Comparison of ENCODE assay signal across 1 cellular context in the genomic region with DNA sequence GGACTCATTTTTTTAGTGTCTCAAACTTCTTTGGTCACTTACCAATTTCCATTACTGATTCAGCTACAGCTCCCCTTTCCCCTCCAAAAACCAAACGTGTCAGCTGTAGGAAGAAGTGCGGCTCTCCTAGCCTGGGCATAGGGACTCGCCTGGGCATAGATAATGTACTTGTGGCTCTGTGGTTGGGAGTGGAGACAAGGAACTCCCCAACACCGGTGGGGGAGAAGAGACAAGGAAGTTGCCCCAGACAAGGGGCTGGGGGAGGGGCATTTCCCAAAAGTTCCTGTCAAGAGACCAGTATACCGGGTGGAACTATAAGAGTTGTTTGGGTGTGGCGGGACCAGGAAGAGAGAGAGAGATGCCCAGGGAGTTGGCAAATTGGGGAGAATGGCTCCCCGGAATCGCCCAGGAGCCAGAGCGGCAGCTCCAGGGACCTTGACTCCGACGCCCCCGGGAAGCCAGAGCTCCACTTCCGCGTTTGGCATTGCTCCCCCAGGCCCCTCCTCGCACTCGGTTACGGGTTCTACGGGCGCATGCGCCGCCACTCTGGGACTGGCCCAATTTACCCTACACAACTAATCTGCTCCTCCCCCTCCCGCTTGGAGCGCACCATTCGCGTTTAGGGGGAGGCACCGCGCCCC.
TF ChIP-seq lines count a peak whose summit lies in the region.

No MANE protein-coding gene starts in this region.

TF ChIP-seq in HepG2, 621 proteins besides CTCF, POLR2A, EP300 and RAD21 (continued from another document and continues in another):
- TF ChIP-seq KIAA2018 (CRISPR knock-in tag; IDR thresholded peaks at IDR 0.05; ENCODE audit: borderline replicate concordance) (0 out of 2 replicates have a peak, but pooled peaks have one; percentile 32), ZNF607 (CRISPR knock-in tag; IDR thresholded peaks at IDR 0.05; ENCODE audit: borderline replicate concordance) (peak; percentile 10; the same call in 1 of the 2 replicates), CREBL2 (CRISPR knock-in tag; IDR thresholded peaks at IDR 0.05; ENCODE audit: borderline replicate concordance) (no peak; the same call in 1 of the 2 replicates), AHR (CRISPR knock-in tag; IDR thresholded peaks at IDR 0.05) (no peak), GTF3A (CRISPR knock-in tag; conservative IDR thresholded peaks at IDR 0.05) (no peak), RCOR2 (CRISPR knock-in tag; IDR thresholded peaks at IDR 0.05) (no peak), CBX5 (CRISPR knock-in tag; IDR thresholded peaks at IDR 0.05; ENCODE audit: borderline replicate concordance) (no peak; the same call in 1 of the 2 replicates), ZNF280B (CRISPR knock-in tag; IDR thresholded peaks at IDR 0.05; ENCODE audit: borderline replicate concordance) (no peak), CREM (IDR thresholded peaks at IDR 0.05) (no peak), CREM (CRISPR knock-in tag; IDR thresholded peaks at IDR 0.05) (no peak), TCF7 (IDR thresholded peaks at IDR 0.05; ENCODE audit: low read depth) (no peak; the same call in 1 of the 2 replicates), ZNF460 (CRISPR knock-in tag; IDR thresholded peaks at IDR 0.05; ENCODE audit: borderline replicate concordance) (no peak), ZBTB20 (CRISPR knock-in tag; IDR thresholded peaks at IDR 0.05; ENCODE audit: borderline replicate concordance, low read depth) (no peak), ATRX (CRISPR knock-in tag; IDR thresholded peaks at IDR 0.05; ENCODE audit: borderline replicate concordance) (no peak; the same call in 1 of the 2 replicates), MAFG (CRISPR knock-in tag; IDR thresholded peaks at IDR 0.05) (no peak), PRMT3 (CRISPR knock-in tag; IDR thresholded peaks at IDR 0.05; ENCODE audit: borderline replicate concordance, low read depth) (no peak), BRCA1 (CRISPR knock-in tag; IDR thresholded peaks at IDR 0.05) (no peak; the same call in 1 of the 2 replicates), ZNF781 (CRISPR knock-in tag; IDR thresholded peaks at IDR 0.05; ENCODE audit: borderline replicate concordance, not compliant biosample characterization) (peak; percentile 11), FOSL2 (CRISPR knock-in tag; IDR thresholded peaks at IDR 0.05) (peak; percentile 4; the same call in 1 of the 2 replicates), ZNF232 (CRISPR knock-in tag; IDR thresholded peaks at IDR 0.05; ENCODE audit: borderline replicate concordance) (0 out of 2 replicates have a peak, but pooled peaks have one; percentile 85), PAX8 (CRISPR knock-in tag; IDR thresholded peaks at IDR 0.05; ENCODE audit: borderline replicate concordance) (no peak), CERS6 (CRISPR knock-in tag; IDR thresholded peaks at IDR 0.05) (no peak), ZNF546 (CRISPR knock-in tag; conservative IDR thresholded peaks at IDR 0.05) (no peak; the same call in 1 of the 2 replicates), DNMT3B (CRISPR knock-in tag; conservative IDR thresholded peaks at IDR 0.05) (no peak), SCMH1 (CRISPR knock-in tag; IDR thresholded peaks at IDR 0.05; ENCODE audit: borderline replicate concordance) (no peak), SYNCRIP (IDR thresholded peaks at IDR 0.05; ENCODE audit: insufficient read depth, low read depth, low read length) (no peak), FLYWCH1 (CRISPR knock-in tag; IDR thresholded peaks at IDR 0.05) (no peak), SIN3B (IDR thresholded peaks at IDR 0.05; ENCODE audit: low read length) (no peak), NFYB (CRISPR knock-in tag; IDR thresholded peaks at IDR 0.05) (no peak), ZNF335 (CRISPR knock-in tag; IDR thresholded peaks at IDR 0.05) (no peak), KDM2A (CRISPR knock-in tag; IDR thresholded peaks at IDR 0.05; ENCODE audit: borderline replicate concordance, low read depth) (0 out of 2 replicates have a peak, but pooled peaks have one; percentile 19), BHLHE40 (IDR thresholded peaks at IDR 0.05; ENCODE audit: low read length) (no peak), PTBP1 (IDR thresholded peaks at IDR 0.05; ENCODE audit: low read depth, low read length, poor library complexity, severe bottlenecking) (no peak), ZNF879 (CRISPR knock-in tag; IDR thresholded peaks at IDR 0.05) (0 out of 2 replicates have a peak, but pooled peaks have one; percentile 56), NR2F2 (IDR thresholded peaks at IDR 0.05; ENCODE audit: borderline replicate concordance, low read depth) (no peak), MLX (CRISPR knock-in tag; IDR thresholded peaks at IDR 0.05) (no peak), ZNF468 (CRISPR knock-in tag; IDR thresholded peaks at IDR 0.05) (0 out of 2 replicates have a peak, but pooled peaks have one; percentile 10)
- TF ChIP-seq, protein P1, sequence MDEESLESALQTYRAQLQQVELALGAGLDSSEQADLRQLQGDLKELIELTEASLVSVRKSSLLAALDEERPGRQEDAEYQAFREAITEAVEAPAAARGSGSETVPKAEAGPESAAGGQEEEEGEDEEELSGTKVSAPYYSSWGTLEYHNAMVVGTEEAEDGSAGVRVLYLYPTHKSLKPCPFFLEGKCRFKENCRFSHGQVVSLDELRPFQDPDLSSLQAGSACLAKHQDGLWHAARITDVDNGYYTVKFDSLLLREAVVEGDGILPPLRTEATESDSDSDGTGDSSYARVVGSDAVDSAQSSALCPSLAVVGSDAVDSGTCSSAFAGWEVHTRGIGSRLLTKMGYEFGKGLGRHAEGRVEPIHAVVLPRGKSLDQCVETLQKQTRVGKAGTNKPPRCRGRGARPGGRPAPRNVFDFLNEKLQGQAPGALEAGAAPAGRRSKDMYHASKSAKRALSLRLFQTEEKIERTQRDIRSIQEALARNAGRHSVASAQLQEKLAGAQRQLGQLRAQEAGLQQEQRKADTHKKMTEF (CRISPR knock-in tag; IDR thresholded peaks at IDR 0.05): no peak
- TF ChIP-seq, protein P2, sequence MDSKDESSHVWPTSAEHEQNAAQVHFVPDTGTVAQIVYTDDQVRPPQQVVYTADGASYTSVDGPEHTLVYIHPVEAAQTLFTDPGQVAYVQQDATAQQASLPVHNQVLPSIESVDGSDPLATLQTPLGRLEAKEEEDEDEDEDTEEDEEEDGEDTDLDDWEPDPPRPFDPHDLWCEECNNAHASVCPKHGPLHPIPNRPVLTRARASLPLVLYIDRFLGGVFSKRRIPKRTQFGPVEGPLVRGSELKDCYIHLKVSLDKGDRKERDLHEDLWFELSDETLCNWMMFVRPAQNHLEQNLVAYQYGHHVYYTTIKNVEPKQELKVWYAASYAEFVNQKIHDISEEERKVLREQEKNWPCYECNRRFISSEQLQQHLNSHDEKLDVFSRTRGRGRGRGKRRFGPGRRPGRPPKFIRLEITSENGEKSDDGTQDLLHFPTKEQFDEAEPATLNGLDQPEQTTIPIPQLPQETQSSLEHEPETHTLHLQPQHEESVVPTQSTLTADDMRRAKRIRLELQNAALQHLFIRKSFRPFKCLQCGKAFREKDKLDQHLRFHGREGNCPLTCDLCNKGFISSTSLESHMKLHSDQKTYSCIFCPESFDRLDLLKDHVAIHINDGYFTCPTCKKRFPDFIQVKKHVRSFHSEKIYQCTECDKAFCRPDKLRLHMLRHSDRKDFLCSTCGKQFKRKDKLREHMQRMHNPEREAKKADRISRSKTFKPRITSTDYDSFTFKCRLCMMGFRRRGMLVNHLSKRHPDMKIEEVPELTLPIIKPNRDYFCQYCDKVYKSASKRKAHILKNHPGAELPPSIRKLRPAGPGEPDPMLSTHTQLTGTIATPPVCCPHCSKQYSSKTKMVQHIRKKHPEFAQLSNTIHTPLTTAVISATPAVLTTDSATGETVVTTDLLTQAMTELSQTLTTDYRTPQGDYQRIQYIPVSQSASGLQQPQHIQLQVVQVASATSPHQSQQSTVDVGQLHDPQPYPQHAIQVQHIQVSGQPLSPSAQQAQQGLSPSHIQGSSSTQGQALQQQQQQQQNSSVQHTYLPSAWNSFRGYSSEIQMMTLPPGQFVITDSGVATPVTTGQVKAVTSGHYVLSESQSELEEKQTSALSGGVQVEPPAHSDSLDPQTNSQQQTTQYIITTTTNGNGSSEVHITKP (CRISPR knock-in tag; IDR thresholded peaks at IDR 0.05; ENCODE audit: low read depth): no peak
- TF ChIP-seq, protein P3, sequence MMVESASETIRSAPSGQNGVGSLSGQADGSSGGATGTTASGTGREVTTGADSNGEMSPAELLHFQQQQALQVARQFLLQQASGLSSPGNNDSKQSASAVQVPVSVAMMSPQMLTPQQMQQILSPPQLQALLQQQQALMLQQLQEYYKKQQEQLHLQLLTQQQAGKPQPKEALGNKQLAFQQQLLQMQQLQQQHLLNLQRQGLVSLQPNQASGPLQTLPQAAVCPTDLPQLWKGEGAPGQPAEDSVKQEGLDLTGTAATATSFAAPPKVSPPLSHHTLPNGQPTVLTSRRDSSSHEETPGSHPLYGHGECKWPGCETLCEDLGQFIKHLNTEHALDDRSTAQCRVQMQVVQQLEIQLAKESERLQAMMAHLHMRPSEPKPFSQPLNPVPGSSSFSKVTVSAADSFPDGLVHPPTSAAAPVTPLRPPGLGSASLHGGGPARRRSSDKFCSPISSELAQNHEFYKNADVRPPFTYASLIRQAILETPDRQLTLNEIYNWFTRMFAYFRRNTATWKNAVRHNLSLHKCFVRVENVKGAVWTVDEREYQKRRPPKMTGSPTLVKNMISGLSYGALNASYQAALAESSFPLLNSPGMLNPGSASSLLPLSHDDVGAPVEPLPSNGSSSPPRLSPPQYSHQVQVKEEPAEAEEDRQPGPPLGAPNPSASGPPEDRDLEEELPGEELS (CRISPR knock-in tag; IDR thresholded peaks at IDR 0.05): no peak; the same call in 1 of the 2 replicates
